1 cellular context compared by ENCODE assay signal in genomic region chr1:152047607-152047953, GRCh38.
TF ChIP-seq lines count a peak whose summit lies in the region.

No MANE protein-coding gene starts in this region.

TF ChIP-seq in K562, 482 proteins besides CTCF, POLR2A, EP300 and RAD21 (continued from another document and continues in another):
- TF ChIP-seq MGA (IDR thresholded peaks at IDR 0.05), result no peak
- TF ChIP-seq ARID3B (CRISPR knock-in tag; IDR thresholded peaks at IDR 0.05; ENCODE audit: borderline replicate concordance), result no peak
- TF ChIP-seq ZKSCAN8 (CRISPR knock-in tag; IDR thresholded peaks at IDR 0.05), result no peak
- TF ChIP-seq CBX8 (IDR thresholded peaks at IDR 0.05; ENCODE audit: borderline replicate concordance, extremely low read depth, low read depth, low read length, poor library complexity, severe bottlenecking), result no peak
- no peak for TF ChIP-seq NONO (IDR thresholded peaks at IDR 0.05; ENCODE audit: low read depth in 2 of 2, low read length in 1 of 2)
- no peak for TF ChIP-seq ZNF175 (CRISPR knock-in tag; IDR thresholded peaks at IDR 0.05; ENCODE audit: low read depth)
- no peak for TF ChIP-seq DNMT1 (IDR thresholded peaks at IDR 0.05)
- no peak for TF ChIP-seq STAG1 (CRISPR knock-in tag; IDR thresholded peaks at IDR 0.05; ENCODE audit: borderline replicate concordance)
- TF ChIP-seq MTF1 (CRISPR knock-in tag; IDR thresholded peaks at IDR 0.05; ENCODE audit: borderline replicate concordance), result no peak
- no peak for TF ChIP-seq SRSF9 (IDR thresholded peaks at IDR 0.05; ENCODE audit: borderline replicate concordance, low read depth, low read length)
- no peak for TF ChIP-seq CBFA2T2 (conservative IDR thresholded peaks at IDR 0.05)
- TF ChIP-seq STAT5A (IDR thresholded peaks at IDR 0.05; ENCODE audit: borderline replicate concordance, low read length), result no peak
- TF ChIP-seq ZNF274 (IDR thresholded peaks at IDR 0.05; ENCODE audit: borderline replicate concordance, low read depth, low read length), result no peak
- TF ChIP-seq ZNF561 (CRISPR knock-in tag; conservative IDR thresholded peaks at IDR 0.05), result no peak
- TF ChIP-seq TBP (optimal IDR thresholded peaks at IDR 0.05; ENCODE audit: low read depth, low read length), result no peak
- TF ChIP-seq BCLAF1 (IDR thresholded peaks at IDR 0.05; ENCODE audit: borderline replicate concordance in 1 of 2, control insufficient read depth in 1 of 2, low read depth in 2 of 2, low read length in 1 of 2), result no peak
- TF ChIP-seq NFE2L1 (tag; IDR thresholded peaks at IDR 0.05; ENCODE audit: borderline replicate concordance, low read depth), result no peak
- TF ChIP-seq MIER1 (IDR thresholded peaks at IDR 0.05; ENCODE audit: low read depth), result peak; percentile 52; the same call in 1 of the 2 replicates
- no peak for TF ChIP-seq HDAC2 (IDR thresholded peaks at IDR 0.05)
- TF ChIP-seq MAFG (tag; conservative IDR thresholded peaks at IDR 0.05), result no peak
- TF ChIP-seq ZBTB12 (CRISPR knock-in tag; IDR thresholded peaks at IDR 0.05), result no peak
- TF ChIP-seq ZNF224 (CRISPR knock-in tag; IDR thresholded peaks at IDR 0.05), result no peak
- TF ChIP-seq SREBF2 (CRISPR knock-in tag; IDR thresholded peaks at IDR 0.05), result no peak
- no peak for TF ChIP-seq ZNF785 (CRISPR knock-in tag; IDR thresholded peaks at IDR 0.05)
- no peak for TF ChIP-seq ZNF184 (CRISPR knock-in tag; IDR thresholded peaks at IDR 0.05)
- no peak for TF ChIP-seq ZSCAN29 (IDR thresholded peaks at IDR 0.05)
- no peak for TF ChIP-seq PHB (CRISPR knock-in tag; IDR thresholded peaks at IDR 0.05)
- TF ChIP-seq NEUROD1 (IDR thresholded peaks at IDR 0.05; ENCODE audit: borderline replicate concordance, low read depth, low read length, partially characterized antibody), result no peak
- no peak for TF ChIP-seq PRDM10 (IDR thresholded peaks at IDR 0.05; ENCODE audit: partially characterized antibody)
- TF ChIP-seq ZBTB49 (CRISPR knock-in tag; IDR thresholded peaks at IDR 0.05; ENCODE audit: borderline replicate concordance), result no peak
- TF ChIP-seq ZNF584 (CRISPR knock-in tag; IDR thresholded peaks at IDR 0.05; ENCODE audit: low read depth), result 0 out of 2 replicates have a peak, but pooled peaks have one; percentile 9
- no peak for TF ChIP-seq THAP7 (CRISPR knock-in tag; IDR thresholded peaks at IDR 0.05)
- TF ChIP-seq MAFF (IDR thresholded peaks at IDR 0.05; ENCODE audit: low read length), result no peak
